11 cellular contexts compared by ENCODE assay signal in genomic region chr4:164700471-164700870, GRCh38. TPM values are rescaled to one million over a fixed set of nuclear protein-coding genes. Genes with fewer than 3 reads are reported as not detected.
DNase-seq lines count a peak whose midpoint lies in the region; ATAC-seq, FAIRE-seq and TF ChIP-seq lines count a peak whose summit lies in the region.
"Had no signal": no experiment of that assay in that cellular context is flagged by ENCODE, and none has a peak within 500 bp of the region (broad histone marks: within the 10 kb centered on the region; RNA-seq: fewer than 3 reads in every experiment).

No MANE protein-coding gene starts in this region.

- peak; percentile 31 for FAIRE-seq in HTR-8/SVneo (lab: Jason Lieb, UNC)
- FAIRE-seq: islet of Langerhans had no signal

- TF ChIP-seq CTCF in WERI-Rb-1 (IDR thresholded peaks at IDR 0.05; ENCODE audit: low read depth, low read length) (peak; percentile 73), upper lobe of right lung (IDR thresholded peaks at IDR 0.05) (no peak)

- H3K4me3 ChIP-seq in WERI-Rb-1 (ENCODE audit: low read depth, low read length) (no peak overlapping the region), upper lobe of right lung (no peak overlapping the region)
- H3K4me3 ChIP-seq: BLaER1 had no signal

- H3K27me3 ChIP-seq in WERI-Rb-1 (ENCODE audit: insufficient read depth, low read depth, severe bottlenecking) (no peaks in the 10 kb centered on the region), upper lobe of right lung (no peaks in the 10 kb centered on the region)
- H3K27me3 ChIP-seq: BLaER1 had no signal

- H3K27ac ChIP-seq in WERI-Rb-1 (no peak overlapping the region), upper lobe of right lung (no peak overlapping the region)
- H3K27ac ChIP-seq: BLaER1 had no signal

- H3K36me3 ChIP-seq in WERI-Rb-1: no peaks in the 10 kb centered on the region
- H3K36me3 ChIP-seq in upper lobe of right lung: no peaks in the 10 kb centered on the region
- H3K36me3 ChIP-seq: BLaER1 had no signal

- H3K9me3 ChIP-seq in WERI-Rb-1 (ENCODE audit: severe bottlenecking) (no peaks in the 10 kb centered on the region), upper lobe of right lung (no peaks in the 10 kb centered on the region)
- H3K9me3 ChIP-seq: BLaER1 had no signal

- intact Hi-C loops in upper lobe of right lung (cut with DNase I): no loop called here

- no peak for ATAC-seq in HG03439 (IDR thresholded peaks at IDR 0.05; ENCODE audit: unreplicated experiment)
- ATAC-seq in upper lobe of right lung: no peak

- peak; percentile 7 to 25 for DNase-seq in NCI-H524 (lab: John Stamatoyannopoulos, UW)
- no peak for DNase-seq in NCI-H524 treated with DMSO at 0.1 percent for 48 hours (lab: John Stamatoyannopoulos, UW)
- no peak for DNase-seq in HTR-8/SVneo (ENCODE audit: insufficient read length, low spot score)
- peak; percentile 56 for DNase-seq in WERI-Rb-1
- DNase-seq in pons (ENCODE audit: low spot score): peak; percentile 57
- no peak for DNase-seq in NCI-H774 (lab: John Stamatoyannopoulos, UW)
- DNase-seq in upper lobe of right lung: no peak
- DNase-seq: T-helper 1 cell had no signal

- no peaks in the 10 kb centered on the region for H3K4me1 ChIP-seq in upper lobe of right lung
- H3K4me1 ChIP-seq: BLaER1 had no signal

RNA-seq across cellular contexts. Expression of gene SMIM31, which starts 53.5 kb away (rescaled TPM):
- not detected for total RNA-seq in upper lobe of right lung

Comparison
In these comparisons a context has a peak if more than half of its experiments do, and no peak if none do; other contexts are left out.
1. DNase-seq: peak in NCI-H524 (2 of 2), WERI-Rb-1 (single experiment) and pons (single experiment); none in NCI-H524 treated with DMSO at 0.1 percent for 48 hours (single experiment), HTR-8/SVneo (single experiment), NCI-H774 (single experiment) and upper lobe of right lung (single experiment).